In the genomic region with DNA sequence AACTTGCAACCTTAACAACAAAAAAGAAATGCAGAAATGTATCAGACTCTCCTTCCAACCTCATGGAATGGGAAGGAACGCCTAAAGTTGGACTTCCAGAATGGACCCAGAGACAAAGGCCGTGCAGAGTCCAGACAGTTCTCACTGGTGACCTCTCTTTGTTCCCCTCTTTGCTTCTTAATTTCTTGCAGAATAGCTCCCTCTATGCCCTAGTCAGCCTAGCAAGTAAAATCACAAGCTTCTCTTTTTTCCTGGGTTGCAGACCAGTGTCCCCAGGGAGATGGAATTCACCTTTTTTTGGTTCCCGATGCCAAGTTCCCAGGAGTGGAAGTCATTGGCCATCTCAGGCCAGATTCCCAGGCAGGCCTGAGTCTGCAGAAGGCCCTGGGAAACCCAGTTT, we compare ENCODE assay signal across 12 cellular contexts.
A peak's percentile ranks its signal among the peaks of the same experiment; 100 is the strongest.
DNase-seq lines count a peak whose midpoint lies in the region; ATAC-seq and TF ChIP-seq lines count a peak whose summit lies in the region.
"Had no signal": no experiment of that assay in that cellular context is flagged by ENCODE, and none has a peak within 500 bp of the region (broad histone marks: within the 10 kb centered on the region; RNA-seq: fewer than 3 reads in every experiment).

No MANE protein-coding gene starts in this region.

- peaks cover 60% of the 10 kb centered on the region for H3K4me1 ChIP-seq in KMS-11 (ENCODE audit: low read depth, poor library complexity, severe bottlenecking)
- no peaks in the 10 kb centered on the region for H3K4me1 ChIP-seq in body of pancreas
- H3K4me1 ChIP-seq: BE2C had no signal

- H3K27me3 ChIP-seq in KMS-11 (ENCODE audit: insufficient read depth, low read depth) = no peaks in the 10 kb centered on the region
- H3K27me3 ChIP-seq in WERI-Rb-1 (ENCODE audit: insufficient read depth, low read depth, severe bottlenecking) = no peaks in the 10 kb centered on the region
- H3K27me3 ChIP-seq in body of pancreas = no peaks in the 10 kb centered on the region
- H3K27me3 ChIP-seq: BE2C had no signal

- H4K20me1 ChIP-seq in KMS-11 (ENCODE audit: insufficient read depth) = no peaks in the 10 kb centered on the region

- H3K36me3 ChIP-seq in KMS-11 (ENCODE audit: insufficient read depth) (no peaks in the 10 kb centered on the region), WERI-Rb-1 (no peaks in the 10 kb centered on the region), body of pancreas (replicated peaks in 1 of 2; ENCODE audit: insufficient read depth in 1 of 2, low read depth in 2 of 2) (no peaks in the 10 kb centered on the region)
- H3K36me3 ChIP-seq: BE2C had no signal

- no peak for ATAC-seq in body of pancreas
- ATAC-seq: CD8-positive, alpha-beta T cell; HCT116 had no signal

- peak overlapping the region; percentile 54; the same call in 1 of the 2 replicates for H2AFZ ChIP-seq in KMS-11 (ENCODE audit: low read depth)
- H2AFZ ChIP-seq: PC-9 had no signal

- intact Hi-C loops in body of pancreas (cut with DNase I) = no loop called here

- peak overlapping the region; percentile 95; the same call in 1 of the 2 replicates for H3K4me2 ChIP-seq in KMS-11
- H3K4me2 ChIP-seq: PC-9 had no signal

- peak; percentile 82 for DNase-seq in NCI-H1092 treated with DMSO at 0.1 percent for 48 hours (lab: John Stamatoyannopoulos, UW)
- DNase-seq in WERI-Rb-1 = no peak
- peak; percentile 19 for DNase-seq in medulla oblongata (ENCODE audit: extremely low spot score)
- DNase-seq in activated naive CD4-positive, alpha-beta T cell treated with Interleukin-2 at 50 U/mL for 16 hours = no peak
- no peak for DNase-seq in body of pancreas
- DNase-seq in activated CD4-positive, alpha-beta T cell treated with anti-CD3 and anti-CD28 coated beads for 4 hours = no peak
- DNase-seq: BE2C; CD8-positive, alpha-beta T cell; NCI-H187 treated with DMSO at 0.1 percent for 48 hours; PC-9 had no signal

- peak overlapping the region; percentile 80 for H3K27ac ChIP-seq in KMS-11
- H3K27ac ChIP-seq in WERI-Rb-1 = no peak overlapping the region
- no peak overlapping the region for H3K27ac ChIP-seq in body of pancreas
- H3K27ac ChIP-seq: PC-9 had no signal

- TF ChIP-seq CTCF in KMS-11 (conservative IDR thresholded peaks at IDR 0.05; ENCODE audit: low read depth, low read length) (no peak), WERI-Rb-1 (IDR thresholded peaks at IDR 0.05; ENCODE audit: low read depth, low read length) (peak; percentile 13; the same call in 1 of the 2 replicates), body of pancreas (IDR thresholded peaks at IDR 0.05) (no peak)

- H3K9me3 ChIP-seq in WERI-Rb-1 (ENCODE audit: severe bottlenecking) (no peaks in the 10 kb centered on the region), body of pancreas (no peaks in the 10 kb centered on the region)
- H3K9me3 ChIP-seq: BE2C had no signal

- H3K79me2 ChIP-seq in KMS-11 (ENCODE audit: insufficient read depth, low read depth) = no peaks in the 10 kb centered on the region

- H3K4me3 ChIP-seq in KMS-11 (IDR thresholded peaks at IDR 0.05; ENCODE audit: insufficient read depth, low read depth, low read length) (no peak overlapping the region), WERI-Rb-1 (ENCODE audit: low read depth, low read length) (no peak overlapping the region), body of pancreas (no peak overlapping the region)
- H3K4me3 ChIP-seq: PC-9 had no signal

- 52 to 62% methylated on average over 3 of the region's 3 CpGs for WGBS in body of pancreas, 2 donors

- no peak for TF ChIP-seq POLR2A in body of pancreas (IDR thresholded peaks at IDR 0.05)

- H3K9ac ChIP-seq in KMS-11 = no peak overlapping the region

Comparison
In these comparisons a context has a peak if more than half of its experiments do, and no peak if none do; other contexts are left out.
1. DNase-seq: peak in NCI-H1092 treated with DMSO at 0.1 percent for 48 hours (single experiment) and medulla oblongata (single experiment); none in WERI-Rb-1 (single experiment), activated naive CD4-positive, alpha-beta T cell treated with Interleukin-2 at 50 U/mL for 16 hours (single experiment), body of pancreas (0 of 4) and activated CD4-positive, alpha-beta T cell treated with anti-CD3 and anti-CD28 coated beads for 4 hours (0 of 2).